ENCODE assay signal across 8 cellular contexts in the genomic region with DNA sequence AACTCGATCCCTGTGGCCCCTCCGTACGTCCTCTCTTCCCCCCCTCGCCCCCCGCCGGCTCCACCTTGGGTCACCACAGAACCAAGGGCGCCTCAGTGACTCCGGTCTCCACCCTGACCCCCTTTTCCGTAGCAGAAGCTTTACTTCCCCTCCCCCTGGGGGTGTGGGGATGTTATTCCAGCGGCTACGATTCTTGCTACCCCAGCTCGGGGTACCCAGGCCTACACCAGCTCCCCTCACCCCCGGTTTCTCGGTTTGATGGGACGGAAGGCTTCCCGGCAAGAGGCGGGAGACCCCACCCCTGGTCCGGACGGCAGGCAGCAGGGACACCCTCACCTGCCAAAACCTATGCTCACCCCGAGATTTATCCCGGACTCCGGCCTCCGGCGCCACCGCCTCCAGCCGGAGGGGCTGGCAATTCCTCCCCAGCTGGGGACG.
DNase-seq lines count a peak whose midpoint lies in the region; ATAC-seq and TF ChIP-seq lines count a peak whose summit lies in the region.

No MANE protein-coding gene starts in this region.

- DNase-seq in GM06990 (ENCODE audit: extremely low read depth, insufficient read length) (no peak), foreskin fibroblast (no peak), retina (peak; percentile 52), MV-4-11 (lab: John Stamatoyannopoulos, UW) (no peak), NCI-H146 (lab: John Stamatoyannopoulos, UW) (no peak), foreskin melanocyte (no peak)

- H3K27me3 ChIP-seq in GM06990 (replicated peaks; ENCODE audit: control insufficient read depth, insufficient read depth, low read length) = no peaks in the 10 kb centered on the region; the same call in 1 of the 2 replicates

- no peak for TF ChIP-seq CTCF in GM06990 (IDR thresholded peaks at IDR 0.05; ENCODE audit: insufficient read depth, low read length, poor library complexity, severe bottlenecking)
- TF ChIP-seq CTCF in foreskin fibroblast (IDR thresholded peaks at IDR 0.05; ENCODE audit: low read depth, low read length) = no peak

- no peaks in the 10 kb centered on the region; the same call in 1 of the 2 replicates for H3K36me3 ChIP-seq in GM06990 (ENCODE audit: control insufficient read depth, insufficient read depth, low read length)

- ATAC-seq in SK-N-SH treated with all-trans-retinoic acid at 6 μM for 48 hours (peak; percentile 23; the same call in 2 of the 3 replicates), HG03097 (IDR thresholded peaks at IDR 0.05; ENCODE audit: low FRiP score, unreplicated experiment) (no peak)

- H3K4me3 ChIP-seq in GM06990 (replicated peaks; ENCODE audit: low read depth, low read length) = peak overlapping the region; percentile 70
- peak overlapping the region; percentile 54 to 63 for H3K4me3 ChIP-seq in foreskin fibroblast (ENCODE audit: low read depth in 1 of 2, low read length in 2 of 2)

TF ChIP-seq in SK-N-SH treated with all-trans-retinoic acid at 6 μM for 48 hours, 23 proteins besides CTCF, POLR2A, EP300 and RAD21:
- TF ChIP-seq, protein P1, sequence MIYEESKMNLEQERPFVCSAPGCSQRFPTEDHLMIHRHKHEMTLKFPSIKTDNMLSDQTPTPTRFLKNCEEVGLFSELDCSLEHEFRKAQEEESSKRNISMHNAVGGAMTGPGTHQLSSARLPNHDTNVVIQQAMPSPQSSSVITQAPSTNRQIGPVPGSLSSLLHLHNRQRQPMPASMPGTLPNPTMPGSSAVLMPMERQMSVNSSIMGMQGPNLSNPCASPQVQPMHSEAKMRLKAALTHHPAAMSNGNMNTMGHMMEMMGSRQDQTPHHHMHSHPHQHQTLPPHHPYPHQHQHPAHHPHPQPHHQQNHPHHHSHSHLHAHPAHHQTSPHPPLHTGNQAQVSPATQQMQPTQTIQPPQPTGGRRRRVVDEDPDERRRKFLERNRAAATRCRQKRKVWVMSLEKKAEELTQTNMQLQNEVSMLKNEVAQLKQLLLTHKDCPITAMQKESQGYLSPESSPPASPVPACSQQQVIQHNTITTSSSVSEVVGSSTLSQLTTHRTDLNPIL (CRISPR knock-in tag; IDR thresholded peaks at IDR 0.05; ENCODE audit: low read depth) = no peak
- no peak for TF ChIP-seq GLIS3 (CRISPR knock-in tag; IDR thresholded peaks at IDR 0.05)
- TF ChIP-seq SNAI2 (CRISPR knock-in tag; IDR thresholded peaks at IDR 0.05) = no peak
- no peak for TF ChIP-seq ESRRG (CRISPR knock-in tag; IDR thresholded peaks at IDR 0.05)
- TF ChIP-seq ZFP3 (CRISPR knock-in tag; IDR thresholded peaks at IDR 0.05) = no peak
- TF ChIP-seq ZFP30 (CRISPR knock-in tag; IDR thresholded peaks at IDR 0.05) = no peak
- TF ChIP-seq ISL1 (CRISPR knock-in tag; IDR thresholded peaks at IDR 0.05) = no peak
- no peak for TF ChIP-seq ZNF565 (CRISPR knock-in tag; conservative IDR thresholded peaks at IDR 0.05; ENCODE audit: low read depth)
- TF ChIP-seq, protein P2, sequence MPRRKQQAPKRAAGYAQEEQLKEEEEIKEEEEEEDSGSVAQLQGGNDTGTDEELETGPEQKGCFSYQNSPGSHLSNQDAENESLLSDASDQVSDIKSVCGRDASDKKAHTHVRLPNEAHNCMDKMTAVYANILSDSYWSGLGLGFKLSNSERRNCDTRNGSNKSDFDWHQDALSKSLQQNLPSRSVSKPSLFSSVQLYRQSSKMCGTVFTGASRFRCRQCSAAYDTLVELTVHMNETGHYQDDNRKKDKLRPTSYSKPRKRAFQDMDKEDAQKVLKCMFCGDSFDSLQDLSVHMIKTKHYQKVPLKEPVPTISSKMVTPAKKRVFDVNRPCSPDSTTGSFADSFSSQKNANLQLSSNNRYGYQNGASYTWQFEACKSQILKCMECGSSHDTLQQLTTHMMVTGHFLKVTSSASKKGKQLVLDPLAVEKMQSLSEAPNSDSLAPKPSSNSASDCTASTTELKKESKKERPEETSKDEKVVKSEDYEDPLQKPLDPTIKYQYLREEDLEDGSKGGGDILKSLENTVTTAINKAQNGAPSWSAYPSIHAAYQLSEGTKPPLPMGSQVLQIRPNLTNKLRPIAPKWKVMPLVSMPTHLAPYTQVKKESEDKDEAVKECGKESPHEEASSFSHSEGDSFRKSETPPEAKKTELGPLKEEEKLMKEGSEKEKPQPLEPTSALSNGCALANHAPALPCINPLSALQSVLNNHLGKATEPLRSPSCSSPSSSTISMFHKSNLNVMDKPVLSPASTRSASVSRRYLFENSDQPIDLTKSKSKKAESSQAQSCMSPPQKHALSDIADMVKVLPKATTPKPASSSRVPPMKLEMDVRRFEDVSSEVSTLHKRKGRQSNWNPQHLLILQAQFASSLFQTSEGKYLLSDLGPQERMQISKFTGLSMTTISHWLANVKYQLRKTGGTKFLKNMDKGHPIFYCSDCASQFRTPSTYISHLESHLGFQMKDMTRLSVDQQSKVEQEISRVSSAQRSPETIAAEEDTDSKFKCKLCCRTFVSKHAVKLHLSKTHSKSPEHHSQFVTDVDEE (CRISPR knock-in tag; IDR thresholded peaks at IDR 0.05) = no peak
- TF ChIP-seq ARNTL (CRISPR knock-in tag; IDR thresholded peaks at IDR 0.05; ENCODE audit: borderline replicate concordance, low read depth) = no peak
- TF ChIP-seq, protein P3, sequence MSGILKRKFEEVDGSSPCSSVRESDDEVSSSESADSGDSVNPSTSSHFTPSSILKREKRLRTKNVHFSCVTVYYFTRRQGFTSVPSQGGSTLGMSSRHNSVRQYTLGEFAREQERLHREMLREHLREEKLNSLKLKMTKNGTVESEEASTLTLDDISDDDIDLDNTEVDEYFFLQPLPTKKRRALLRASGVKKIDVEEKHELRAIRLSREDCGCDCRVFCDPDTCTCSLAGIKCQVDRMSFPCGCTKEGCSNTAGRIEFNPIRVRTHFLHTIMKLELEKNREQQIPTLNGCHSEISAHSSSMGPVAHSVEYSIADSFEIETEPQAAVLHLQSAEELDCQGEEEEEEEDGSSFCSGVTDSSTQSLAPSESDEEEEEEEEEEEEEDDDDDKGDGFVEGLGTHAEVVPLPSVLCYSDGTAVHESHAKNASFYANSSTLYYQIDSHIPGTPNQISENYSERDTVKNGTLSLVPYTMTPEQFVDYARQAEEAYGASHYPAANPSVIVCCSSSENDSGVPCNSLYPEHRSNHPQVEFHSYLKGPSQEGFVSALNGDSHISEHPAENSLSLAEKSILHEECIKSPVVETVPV (CRISPR knock-in tag; IDR thresholded peaks at IDR 0.05) = no peak
- TF ChIP-seq OSR1 (CRISPR knock-in tag; IDR thresholded peaks at IDR 0.05) = no peak
- TF ChIP-seq, protein P4, sequence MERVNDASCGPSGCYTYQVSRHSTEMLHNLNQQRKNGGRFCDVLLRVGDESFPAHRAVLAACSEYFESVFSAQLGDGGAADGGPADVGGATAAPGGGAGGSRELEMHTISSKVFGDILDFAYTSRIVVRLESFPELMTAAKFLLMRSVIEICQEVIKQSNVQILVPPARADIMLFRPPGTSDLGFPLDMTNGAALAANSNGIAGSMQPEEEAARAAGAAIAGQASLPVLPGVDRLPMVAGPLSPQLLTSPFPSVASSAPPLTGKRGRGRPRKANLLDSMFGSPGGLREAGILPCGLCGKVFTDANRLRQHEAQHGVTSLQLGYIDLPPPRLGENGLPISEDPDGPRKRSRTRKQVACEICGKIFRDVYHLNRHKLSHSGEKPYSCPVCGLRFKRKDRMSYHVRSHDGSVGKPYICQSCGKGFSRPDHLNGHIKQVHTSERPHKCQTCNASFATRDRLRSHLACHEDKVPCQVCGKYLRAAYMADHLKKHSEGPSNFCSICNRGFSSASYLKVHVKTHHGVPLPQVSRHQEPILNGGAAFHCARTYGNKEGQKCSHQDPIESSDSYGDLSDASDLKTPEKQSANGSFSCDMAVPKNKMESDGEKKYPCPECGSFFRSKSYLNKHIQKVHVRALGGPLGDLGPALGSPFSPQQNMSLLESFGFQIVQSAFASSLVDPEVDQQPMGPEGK (CRISPR knock-in tag; IDR thresholded peaks at IDR 0.05; ENCODE audit: borderline replicate concordance) = no peak
- no peak for TF ChIP-seq ZNF8 (CRISPR knock-in tag; IDR thresholded peaks at IDR 0.05)
- no peak for TF ChIP-seq ZC3H10 (CRISPR knock-in tag; IDR thresholded peaks at IDR 0.05)
- no peak for TF ChIP-seq BACH2 (CRISPR knock-in tag; IDR thresholded peaks at IDR 0.05; ENCODE audit: borderline replicate concordance)
